In genomic region chr9:81844131-81844567, GRCh38 we compare ENCODE assay signal across 1 cellular context.
A peak's percentile ranks its signal among the peaks of the same experiment; 100 is the strongest.
TF ChIP-seq lines count a peak whose summit lies in the region.

No MANE protein-coding gene starts in this region.

TF ChIP-seq in HepG2, 621 proteins besides CTCF, POLR2A, EP300 and RAD21 (continued from another document and continues in another):
- TF ChIP-seq CHD4 (IDR thresholded peaks at IDR 0.05; ENCODE audit: borderline replicate concordance, low read length) (no peak), ZBTB21 (CRISPR knock-in tag; IDR thresholded peaks at IDR 0.05) (no peak), ZNF124 (CRISPR knock-in tag; IDR thresholded peaks at IDR 0.05) (no peak), ZFP1 (CRISPR knock-in tag; IDR thresholded peaks at IDR 0.05) (no peak), FOXJ3 (CRISPR knock-in tag; IDR thresholded peaks at IDR 0.05; ENCODE audit: borderline replicate concordance) (no peak), TFAP4 (IDR thresholded peaks at IDR 0.05; ENCODE audit: borderline replicate concordance, low read depth) (peak; percentile 99), ZNF362 (CRISPR knock-in tag; IDR thresholded peaks at IDR 0.05; ENCODE audit: borderline replicate concordance) (no peak), ZNF576 (CRISPR knock-in tag; IDR thresholded peaks at IDR 0.05) (no peak), E2F5 (CRISPR knock-in tag; conservative IDR thresholded peaks at IDR 0.05) (no peak), ZNF543 (CRISPR knock-in tag; IDR thresholded peaks at IDR 0.05) (no peak), KLF11 (CRISPR knock-in tag; IDR thresholded peaks at IDR 0.05) (no peak), ZBTB4 (CRISPR knock-in tag; IDR thresholded peaks at IDR 0.05; ENCODE audit: borderline replicate concordance) (no peak), JUNB (CRISPR knock-in tag; IDR thresholded peaks at IDR 0.05; ENCODE audit: borderline replicate concordance) (no peak), RNF219 (CRISPR knock-in tag; IDR thresholded peaks at IDR 0.05) (no peak), SKI (IDR thresholded peaks at IDR 0.05; ENCODE audit: partially characterized antibody) (peak; percentile 30), PRPF4 (IDR thresholded peaks at IDR 0.05; ENCODE audit: low read depth, low read length, poor library complexity, severe bottlenecking) (no peak), MTF1 (CRISPR knock-in tag; IDR thresholded peaks at IDR 0.05) (no peak), HMG20A (CRISPR knock-in tag; IDR thresholded peaks at IDR 0.05; ENCODE audit: borderline replicate concordance) (peak; percentile 84; the same call in 1 of the 2 replicates), FOXK1 (CRISPR knock-in tag; IDR thresholded peaks at IDR 0.05; ENCODE audit: borderline replicate concordance, low read depth) (peak; percentile 53; the same call in 1 of the 2 replicates), PRDM10 (CRISPR knock-in tag; IDR thresholded peaks at IDR 0.05; ENCODE audit: low read depth) (no peak), DR1 (CRISPR knock-in tag; IDR thresholded peaks at IDR 0.05) (no peak), ZIK1 (CRISPR knock-in tag; IDR thresholded peaks at IDR 0.05; ENCODE audit: borderline replicate concordance, low read depth) (no peak), FOXA1 (IDR thresholded peaks at IDR 0.05) (no peak), FOXA1 (CRISPR knock-in tag; IDR thresholded peaks at IDR 0.05) (peak; percentile 70), TRIM24 (CRISPR knock-in tag; IDR thresholded peaks at IDR 0.05) (0 out of 2 replicates have a peak, but pooled peaks have one; percentile 47), ZNF674 (CRISPR knock-in tag; IDR thresholded peaks at IDR 0.05; ENCODE audit: low read depth) (no peak), HOXA3 (CRISPR knock-in tag; IDR thresholded peaks at IDR 0.05) (0 out of 2 replicates have a peak, but pooled peaks have one; percentile 45), HOXA5 (CRISPR knock-in tag; IDR thresholded peaks at IDR 0.05) (no peak), ZNF10 (CRISPR knock-in tag; IDR thresholded peaks at IDR 0.05; ENCODE audit: borderline replicate concordance, low read depth) (no peak), ZNF142 (CRISPR knock-in tag; IDR thresholded peaks at IDR 0.05) (no peak), CENPBD1 (CRISPR knock-in tag; IDR thresholded peaks at IDR 0.05; ENCODE audit: borderline replicate concordance, low read depth) (no peak), ZNF414 (CRISPR knock-in tag; IDR thresholded peaks at IDR 0.05) (no peak; the same call in 1 of the 2 replicates), THAP8 (CRISPR knock-in tag; IDR thresholded peaks at IDR 0.05; ENCODE audit: borderline replicate concordance) (no peak), ATF1 (CRISPR knock-in tag; IDR thresholded peaks at IDR 0.05) (no peak), NFE2 (CRISPR knock-in tag; IDR thresholded peaks at IDR 0.05) (no peak), ZSCAN20 (CRISPR knock-in tag; IDR thresholded peaks at IDR 0.05; ENCODE audit: borderline replicate concordance) (no peak), NR2F1 (CRISPR knock-in tag; IDR thresholded peaks at IDR 0.05) (peak; percentile 95 to 97), PHF5A (CRISPR knock-in tag; IDR thresholded peaks at IDR 0.05; ENCODE audit: low read depth, unreplicated experiment) (no peak), ZNF331 (CRISPR knock-in tag; IDR thresholded peaks at IDR 0.05) (no peak), ZNF839 (CRISPR knock-in tag; IDR thresholded peaks at IDR 0.05; ENCODE audit: borderline replicate concordance) (no peak), SP140L (CRISPR knock-in tag; IDR thresholded peaks at IDR 0.05; ENCODE audit: borderline replicate concordance) (no peak)
